Comparison of ENCODE assay signal across 1 cellular context in the genomic region with DNA sequence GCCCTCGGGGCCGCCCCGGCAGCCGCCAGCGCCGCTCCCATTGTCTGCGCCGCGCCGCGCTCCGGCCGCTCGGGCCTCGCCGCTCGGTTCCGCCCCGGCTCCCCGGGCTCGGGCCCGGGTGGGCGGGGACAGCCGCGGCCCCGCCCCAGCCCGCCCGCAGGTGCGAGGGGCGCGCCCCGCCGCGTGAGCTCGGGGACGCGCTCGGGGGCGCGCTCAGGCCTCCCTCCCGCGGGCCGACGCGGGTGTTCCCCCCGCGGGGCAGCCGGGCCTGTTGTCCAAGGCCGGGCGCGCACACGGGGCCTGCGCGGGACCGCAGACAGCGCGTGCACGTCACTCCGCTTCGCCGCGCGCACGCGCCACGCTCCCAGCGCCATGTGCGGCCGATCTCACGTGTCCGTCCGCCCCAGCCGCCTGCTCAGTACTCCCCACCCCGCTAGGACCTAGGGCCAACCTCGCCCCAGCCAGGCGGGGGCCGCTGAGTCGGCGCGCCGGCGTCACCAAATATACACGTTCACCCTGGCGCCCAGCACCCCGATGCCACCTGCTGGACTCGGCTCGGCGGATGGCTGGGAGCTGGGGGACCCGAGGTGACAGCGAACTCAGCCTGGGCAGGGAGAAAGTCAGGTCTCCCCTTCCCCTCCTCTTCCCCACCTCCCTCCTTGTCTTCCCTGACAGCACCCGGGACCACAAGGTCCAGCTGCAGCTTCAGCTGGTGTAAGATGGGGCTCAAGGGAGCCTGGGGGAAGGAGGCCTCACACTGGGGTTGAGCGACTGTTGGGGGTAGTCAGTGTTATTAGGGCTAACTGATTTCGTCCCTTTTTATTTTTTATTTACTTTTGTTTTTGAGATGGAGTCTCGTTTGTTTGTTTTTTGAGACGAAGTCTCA.
A peak's percentile ranks its signal among the peaks of the same experiment; 100 is the strongest.
TF ChIP-seq lines count a peak whose summit lies in the region.

No MANE protein-coding gene starts in this region.

TF ChIP-seq in PFSK-1, 5 proteins besides CTCF, POLR2A, EP300 and RAD21 (continued from another document):
- TF ChIP-seq, protein P1, sequence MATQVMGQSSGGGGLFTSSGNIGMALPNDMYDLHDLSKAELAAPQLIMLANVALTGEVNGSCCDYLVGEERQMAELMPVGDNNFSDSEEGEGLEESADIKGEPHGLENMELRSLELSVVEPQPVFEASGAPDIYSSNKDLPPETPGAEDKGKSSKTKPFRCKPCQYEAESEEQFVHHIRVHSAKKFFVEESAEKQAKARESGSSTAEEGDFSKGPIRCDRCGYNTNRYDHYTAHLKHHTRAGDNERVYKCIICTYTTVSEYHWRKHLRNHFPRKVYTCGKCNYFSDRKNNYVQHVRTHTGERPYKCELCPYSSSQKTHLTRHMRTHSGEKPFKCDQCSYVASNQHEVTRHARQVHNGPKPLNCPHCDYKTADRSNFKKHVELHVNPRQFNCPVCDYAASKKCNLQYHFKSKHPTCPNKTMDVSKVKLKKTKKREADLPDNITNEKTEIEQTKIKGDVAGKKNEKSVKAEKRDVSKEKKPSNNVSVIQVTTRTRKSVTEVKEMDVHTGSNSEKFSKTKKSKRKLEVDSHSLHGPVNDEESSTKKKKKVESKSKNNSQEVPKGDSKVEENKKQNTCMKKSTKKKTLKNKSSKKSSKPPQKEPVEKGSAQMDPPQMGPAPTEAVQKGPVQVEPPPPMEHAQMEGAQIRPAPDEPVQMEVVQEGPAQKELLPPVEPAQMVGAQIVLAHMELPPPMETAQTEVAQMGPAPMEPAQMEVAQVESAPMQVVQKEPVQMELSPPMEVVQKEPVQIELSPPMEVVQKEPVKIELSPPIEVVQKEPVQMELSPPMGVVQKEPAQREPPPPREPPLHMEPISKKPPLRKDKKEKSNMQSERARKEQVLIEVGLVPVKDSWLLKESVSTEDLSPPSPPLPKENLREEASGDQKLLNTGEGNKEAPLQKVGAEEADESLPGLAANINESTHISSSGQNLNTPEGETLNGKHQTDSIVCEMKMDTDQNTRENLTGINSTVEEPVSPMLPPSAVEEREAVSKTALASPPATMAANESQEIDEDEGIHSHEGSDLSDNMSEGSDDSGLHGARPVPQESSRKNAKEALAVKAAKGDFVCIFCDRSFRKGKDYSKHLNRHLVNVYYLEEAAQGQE (IDR thresholded peaks at IDR 0.05; ENCODE audit: insufficient read depth in 1 of 2, low read depth in 2 of 2, low read length in 2 of 2) = 0 out of 4 replicates have a peak, but pooled peaks of 1 of the 2 experiments have one; percentile 21
- TF ChIP-seq SIN3A (IDR thresholded peaks at IDR 0.05; ENCODE audit: borderline replicate concordance, insufficient read depth, low read length) (no peak; the same call in 1 of the 2 replicates), POLR2AphosphoS5 (IDR thresholded peaks at IDR 0.05; ENCODE audit: low read depth, low read length) (0 out of 2 replicates have a peak, but pooled peaks have one; percentile 41), TAF1 (IDR thresholded peaks at IDR 0.05; ENCODE audit: borderline replicate concordance, insufficient read depth, low read length) (no peak)
